ENCODE assay signal across 37 cellular contexts in the genomic region with DNA sequence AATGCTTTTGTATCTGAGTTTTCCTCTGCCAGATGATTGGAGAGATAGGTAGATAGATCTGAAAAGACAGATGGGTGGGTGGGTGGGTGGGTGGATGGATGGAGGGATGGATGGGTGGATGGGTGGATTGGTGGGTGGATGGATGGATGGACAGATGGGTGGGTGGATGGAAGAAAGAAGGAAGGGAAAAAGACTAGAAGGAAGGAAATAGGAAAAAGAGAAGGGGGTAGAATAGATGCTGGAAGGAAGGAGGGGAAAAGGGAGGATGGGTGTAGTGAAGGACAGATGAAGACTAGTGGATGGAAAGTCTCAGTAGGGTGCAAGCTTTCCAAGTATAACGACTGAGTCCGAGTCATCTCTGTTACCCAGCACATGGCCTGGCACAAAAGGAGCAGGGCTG.
"Had no signal": no experiment of that assay in that cellular context is flagged by ENCODE, and none has a peak within 500 bp of the region (broad histone marks: within the 10 kb centered on the region; RNA-seq: fewer than 3 reads in every experiment).

No MANE protein-coding gene starts in this region.

- H3K4me1 ChIP-seq: adrenal gland, ascending aorta, body of pancreas, breast epithelium had no signal

- H3K4me3 ChIP-seq: adrenal gland, ascending aorta, body of pancreas, breast epithelium, cardiac muscle cell had no signal

- H3K36me3 ChIP-seq: adrenal gland, ascending aorta, brain microvascular endothelial cell, breast epithelium, cardiac muscle cell had no signal

- H3K27me3 Mint-ChIP-seq: activated naive CD4-positive, alpha-beta T cell treated with anti-CD3 and anti-CD28 coated beads, Interleukin-2, amount 50 U/mL, for 24 hours; activated naive CD8-positive, alpha-beta T cell; activated naive CD8-positive, alpha-beta T cell treated with anti-CD3 and anti-CD28 coated beads, Interleukin-2, amount 10 ng/mL, durations not matched to agents 7 days and 5 days; activated T-cell treated with anti-CD3 and anti-CD28 coated beads, Interleukin-2, amount 50 U/mL, for 24 hours; activated T-helper 17 cell treated with anti-CD3 and anti-CD28 coated beads, Interleukin-2, amount 50 U/mL, for 72 hours; central memory CD8-positive, alpha-beta T cell had no signal

- H3K4me3 Mint-ChIP-seq: activated naive CD4-positive, alpha-beta T cell treated with anti-CD3 and anti-CD28 coated beads for 36 hours; activated naive CD4-positive, alpha-beta T cell treated with anti-CD3 and anti-CD28 coated beads, Interleukin-2, amount 10 ng/mL, durations not matched to agents 7 days and 5 days; activated naive CD4-positive, alpha-beta T cell treated with anti-CD3 and anti-CD28 coated beads, Interleukin-2, amount 50 U/mL, for 24 hours; activated naive CD8-positive, alpha-beta T cell; activated naive CD8-positive, alpha-beta T cell treated with anti-CD3 and anti-CD28 coated beads, Interleukin-2, amount 10 ng/mL, durations not matched to agents 7 days and 5 days; activated T-cell treated with anti-CD3 and anti-CD28 coated beads, Interleukin-2, amount 50 U/mL, for 24 hours; activated T-cell treated with anti-CD3 and anti-CD28 coated beads, Interleukin-2, amount 50 U/mL, for 4 hours; activated T-cell treated with anti-CD3 and anti-CD28 coated beads, Interleukin-2, amount 50 U/mL, for 72 hours; activated T-helper 1 cell treated with anti-CD3 and anti-CD28 coated beads, Interleukin-12 subunit alpha, Interleukin-12 subunit beta, Interleukin-2, Interleukin-4 antibody, amounts not matched to agents 30 ng/mL and 10 ng/mL and 1 ng/mL, durations not matched to agents 14 hours and 24 hours and 36 hours; activated T-helper 17 cell treated with anti-CD3 and anti-CD28 coated beads, Interleukin-2, amount 50 U/mL, for 72 hours; brain; central memory CD8-positive, alpha-beta T cell had no signal

- H3K9me3 Mint-ChIP-seq: activated naive CD4-positive, alpha-beta T cell treated with anti-CD3 and anti-CD28 coated beads for 36 hours; activated naive CD4-positive, alpha-beta T cell treated with anti-CD3 and anti-CD28 coated beads, Interleukin-2, amount 10 ng/mL, durations not matched to agents 7 days and 5 days; activated naive CD4-positive, alpha-beta T cell treated with anti-CD3 and anti-CD28 coated beads, Interleukin-2, amount 50 U/mL, for 24 hours; activated naive CD4-positive, alpha-beta T cell treated with anti-CD3 and anti-CD28 coated beads, Interleukin-2, amount 50 U/mL, for 72 hours; activated naive CD8-positive, alpha-beta T cell treated with anti-CD3 and anti-CD28 coated beads, Interleukin-2, amount 10 ng/mL, durations not matched to agents 7 days and 5 days; activated T-cell treated with anti-CD3 and anti-CD28 coated beads, Interleukin-2, amount 50 U/mL, for 24 hours; activated T-cell treated with anti-CD3 and anti-CD28 coated beads, Interleukin-2, amount 50 U/mL, for 4 hours; activated T-cell treated with anti-CD3 and anti-CD28 coated beads, Interleukin-2, amount 50 U/mL, for 72 hours; activated T-helper 1 cell treated with anti-CD3 and anti-CD28 coated beads, Interleukin-12 subunit alpha, Interleukin-12 subunit beta, Interleukin-2, Interleukin-4 antibody, amounts not matched to agents 30 ng/mL and 10 ng/mL and 1 ng/mL, durations not matched to agents 14 hours and 24 hours and 36 hours; activated T-helper 17 cell treated with anti-CD3 and anti-CD28 coated beads, Interleukin-2, amount 50 U/mL, for 72 hours; activated T-helper 2 cell treated with anti-CD3 and anti-CD28 coated beads, Interferon-gamma antibody, Interleukin-2, Interleukin-4, amounts not matched to agents 10 μg/mL and 5 μg/mL and 100 μg/mL, durations not matched to agents 14 hours and 24 hours and 36 hours; central memory CD8-positive, alpha-beta T cell had no signal

- H3K27ac Mint-ChIP-seq: activated naive CD4-positive, alpha-beta T cell treated with anti-CD3 and anti-CD28 coated beads for 36 hours; activated naive CD4-positive, alpha-beta T cell treated with anti-CD3 and anti-CD28 coated beads, Interleukin-2, amount 10 ng/mL, durations not matched to agents 7 days and 5 days; activated naive CD4-positive, alpha-beta T cell treated with anti-CD3 and anti-CD28 coated beads, Interleukin-2, amount 50 U/mL, for 24 hours; activated naive CD8-positive, alpha-beta T cell; activated naive CD8-positive, alpha-beta T cell treated with anti-CD3 and anti-CD28 coated beads, Interleukin-2, amount 10 ng/mL, durations not matched to agents 7 days and 5 days; activated T-helper 1 cell treated with anti-CD3 and anti-CD28 coated beads, Interleukin-12 subunit alpha, Interleukin-12 subunit beta, Interleukin-2, Interleukin-4 antibody, amounts not matched to agents 30 ng/mL and 10 ng/mL and 1 ng/mL, durations not matched to agents 14 hours and 24 hours and 36 hours; activated T-helper 17 cell treated with anti-CD3 and anti-CD28 coated beads, Interleukin-2, amount 50 U/mL, for 72 hours; activated T-helper 2 cell treated with anti-CD3 and anti-CD28 coated beads, Interferon-gamma antibody, Interleukin-2, Interleukin-4, amounts not matched to agents 10 μg/mL and 5 μg/mL and 100 μg/mL, durations not matched to agents 14 hours and 24 hours and 36 hours; brain had no signal

- H3K9me3 ChIP-seq: adrenal gland, ascending aorta, body of pancreas, breast epithelium had no signal

- H3K36me3 Mint-ChIP-seq: activated naive CD4-positive, alpha-beta T cell treated with anti-CD3 and anti-CD28 coated beads, Interleukin-2, amount 10 ng/mL, durations not matched to agents 7 days and 5 days; activated naive CD4-positive, alpha-beta T cell treated with anti-CD3 and anti-CD28 coated beads, Interleukin-2, amount 50 U/mL, for 72 hours; activated naive CD8-positive, alpha-beta T cell treated with anti-CD3 and anti-CD28 coated beads, Interleukin-2, amount 10 ng/mL, durations not matched to agents 7 days and 5 days; brain had no signal

- ATAC-seq: activated T-cell treated with anti-CD3 and anti-CD28 coated beads, Interleukin-2, amount 50 U/mL, for 4 hours; activated T-cell treated with anti-CD3 and anti-CD28 coated beads, Interleukin-2, amount 50 U/mL, for 72 hours; activated T-helper 17 cell treated with anti-CD3 and anti-CD28 coated beads, Interleukin-2, amount 50 U/mL, for 72 hours; body of pancreas had no signal

- H3K4me1 Mint-ChIP-seq: activated naive CD4-positive, alpha-beta T cell treated with anti-CD3 and anti-CD28 coated beads, Interleukin-2, amount 10 ng/mL, durations not matched to agents 7 days and 5 days; activated naive CD4-positive, alpha-beta T cell treated with anti-CD3 and anti-CD28 coated beads, Interleukin-2, amount 50 U/mL, for 24 hours; activated naive CD8-positive, alpha-beta T cell treated with anti-CD3 and anti-CD28 coated beads, Interleukin-2, amount 10 ng/mL, durations not matched to agents 7 days and 5 days; activated T-helper 17 cell treated with anti-CD3 and anti-CD28 coated beads, Interleukin-2, amount 50 U/mL, for 72 hours; brain; central memory CD8-positive, alpha-beta T cell had no signal

- H3K27ac ChIP-seq: adrenal gland, ascending aorta, body of pancreas, brain microvascular endothelial cell, breast epithelium, cardiac muscle cell had no signal

- DNase-seq: activated effector memory CD4-positive, alpha-beta T cell treated with anti-CD3 and anti-CD28 coated beads, Interleukin-2, amount 50 U/mL, for 16 hours; activated effector memory CD4-positive, alpha-beta T cell treated with Interleukin-2 at 50 U/mL for 16 hours; activated gamma-delta T cell; activated gamma-delta T cell treated with Interleukin-2 at 50 U/mL for 16 hours; activated naive CD4-positive, alpha-beta T cell; activated naive CD4-positive, alpha-beta T cell treated with anti-CD3 and anti-CD28 coated beads for 36 hours; activated naive CD4-positive, alpha-beta T cell treated with anti-CD3 and anti-CD28 coated beads, Interleukin-2, amount 10 ng/mL, durations not matched to agents 7 days and 5 days; activated naive CD4-positive, alpha-beta T cell treated with anti-CD3 and anti-CD28 coated beads, Interleukin-2, amount 50 U/mL, for 16 hours; activated naive CD4-positive, alpha-beta T cell treated with Interleukin-2 at 50 U/mL for 16 hours; activated naive CD8-positive, alpha-beta T cell treated with anti-CD3 and anti-CD28 coated beads, Interleukin-2, amount 10 ng/mL, durations not matched to agents 7 days and 5 days; activated T-cell treated with anti-CD3 and anti-CD28 coated beads, Interleukin-2, amount 50 U/mL, for 1 hour; activated T-cell treated with anti-CD3 and anti-CD28 coated beads, Interleukin-2, amount 50 U/mL, for 24 hours; activated T-cell treated with anti-CD3 and anti-CD28 coated beads, Interleukin-2, amount 50 U/mL, for 4 hours; activated T-cell treated with anti-CD3 and anti-CD28 coated beads, Interleukin-2, amount 50 U/mL, for 48 hours; activated T-cell treated with anti-CD3 and anti-CD28 coated beads, Interleukin-2, amount 50 U/mL, for 72 hours; adrenal gland; amniotic stem cell; amygdala; anterior cingulate cortex; body of pancreas; brain microvascular endothelial cell; caudate nucleus; central memory CD4-positive, alpha-beta T cell; cerebellar nuclear complex had no signal

- FAIRE-seq: astrocyte, colon had no signal
